Comparison of ENCODE assay signal across 1 cellular context in genomic region chr9:108271646-108272349, GRCh38.
TF ChIP-seq lines count a peak whose summit lies in the region.

No MANE protein-coding gene starts in this region.

TF ChIP-seq in H1, 55 proteins besides CTCF, POLR2A, EP300 and RAD21:
- TF ChIP-seq TCF12 (IDR thresholded peaks at IDR 0.05; ENCODE audit: low read depth, low read length) (0 out of 2 replicates have a peak, but pooled peaks have one; percentile 26), BACH1 (IDR thresholded peaks at IDR 0.05; ENCODE audit: low read length) (no peak)
